Comparison of ENCODE assay signal across 17 cellular contexts in the genomic region with DNA sequence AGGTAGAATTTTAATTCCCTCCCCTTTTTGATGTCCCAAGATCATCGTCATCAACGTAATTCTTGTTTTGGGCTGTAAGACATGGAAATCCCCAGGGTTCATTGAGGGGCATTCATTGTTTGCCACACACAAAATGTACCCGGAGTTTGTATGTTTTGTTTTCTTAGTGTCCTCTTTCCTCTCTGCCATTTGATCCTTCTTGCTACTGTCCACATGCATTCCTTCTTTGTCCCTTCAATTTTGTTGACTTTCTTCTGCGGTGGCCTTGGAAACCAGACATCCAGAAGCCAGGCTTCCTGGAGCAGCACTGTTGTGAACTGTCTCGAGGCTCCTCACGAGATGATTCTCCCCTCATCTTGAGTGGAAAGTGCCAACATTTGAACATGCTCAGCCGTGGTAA. TPM values are rescaled to one million over a fixed set of nuclear protein-coding genes. Genes with fewer than 3 reads are reported as not detected.
"Had no signal": no experiment of that assay in that cellular context is flagged by ENCODE, and none has a peak within 500 bp of the region (broad histone marks: within the 10 kb centered on the region; RNA-seq: fewer than 3 reads in every experiment).

No MANE protein-coding gene starts in this region.

- H3K27me3 Mint-ChIP-seq: activated CD4-positive, alpha-beta memory T cell treated with anti-CD3 and anti-CD28 coated beads for 36 hours; activated T-cell treated with anti-CD3 and anti-CD28 coated beads, Interleukin-2, amount 50 U/mL, for 24 hours; progenitor cell of endocrine pancreas; stimulated activated naive CD8-positive, alpha-beta T cell treated with anti-CD3 and anti-CD28 coated beads, Interleukin-15, Interleukin-2, amounts not matched to agents 100 ng/mL and 50 ng/mL, for 24 hours had no signal

- H3K36me3 ChIP-seq: neutrophil, suprapubic skin, upper lobe of right lung had no signal

- H3K4me3 ChIP-seq: heart left ventricle, right atrium auricular region, smooth muscle cell, suprapubic skin, upper lobe of right lung had no signal

- DNase-seq: activated CD4-positive, alpha-beta memory T cell treated with anti-CD3 and anti-CD28 coated beads for 36 hours; activated naive CD4-positive, alpha-beta T cell treated with anti-CD3 and anti-CD28 coated beads, Interleukin-2, amount 10 ng/mL, durations not matched to agents 7 days and 5 days; activated T-cell treated with anti-CD3 and anti-CD28 coated beads, Interleukin-2, amount 50 U/mL, for 24 hours; effector CD8-positive, alpha-beta T cell; heart left ventricle; immature natural killer cell; SHP77 treated with DMSO at 0.1 percent for 48 hours; stimulated activated CD4-positive, alpha-beta T cell treated with anti-CD3 and anti-CD28 coated beads, Interleukin-4, amount 100 ng/mL, for 4 hours; stimulated activated CD8-positive, alpha-beta memory T cell treated with anti-CD3 and anti-CD28 coated beads, Interleukin-4, amount 100 ng/mL, for 48 hours; T-helper 2 cell; upper lobe of right lung had no signal

- H3K27ac ChIP-seq: heart left ventricle, neutrophil, right atrium auricular region, suprapubic skin, upper lobe of right lung had no signal

- H3K9me3 Mint-ChIP-seq: activated CD4-positive, alpha-beta memory T cell treated with anti-CD3 and anti-CD28 coated beads for 36 hours; activated naive CD4-positive, alpha-beta T cell treated with anti-CD3 and anti-CD28 coated beads, Interleukin-2, amount 10 ng/mL, durations not matched to agents 7 days and 5 days; activated T-cell treated with anti-CD3 and anti-CD28 coated beads, Interleukin-2, amount 50 U/mL, for 24 hours; immature natural killer cell; stimulated activated naive CD8-positive, alpha-beta T cell treated with anti-CD3 and anti-CD28 coated beads, Interleukin-15, Interleukin-2, amounts not matched to agents 100 ng/mL and 50 ng/mL, for 24 hours had no signal

- H3K27me3 ChIP-seq: heart left ventricle, neutrophil, right atrium auricular region, suprapubic skin, upper lobe of right lung had no signal

- H3K9me3 ChIP-seq: heart left ventricle, neutrophil, right atrium auricular region, suprapubic skin, upper lobe of right lung had no signal

- H3K4me3 Mint-ChIP-seq: activated CD4-positive, alpha-beta memory T cell treated with anti-CD3 and anti-CD28 coated beads for 36 hours; activated naive CD4-positive, alpha-beta T cell treated with anti-CD3 and anti-CD28 coated beads, Interleukin-2, amount 10 ng/mL, durations not matched to agents 7 days and 5 days; activated T-cell treated with anti-CD3 and anti-CD28 coated beads, Interleukin-2, amount 50 U/mL, for 24 hours; immature natural killer cell; stimulated activated naive CD8-positive, alpha-beta T cell treated with anti-CD3 and anti-CD28 coated beads, Interleukin-15, Interleukin-2, amounts not matched to agents 100 ng/mL and 50 ng/mL, for 24 hours had no signal

- H3K27ac Mint-ChIP-seq: activated CD4-positive, alpha-beta memory T cell treated with anti-CD3 and anti-CD28 coated beads for 36 hours; activated naive CD4-positive, alpha-beta T cell treated with anti-CD3 and anti-CD28 coated beads, Interleukin-2, amount 10 ng/mL, durations not matched to agents 7 days and 5 days; activated T-cell treated with anti-CD3 and anti-CD28 coated beads, Interleukin-2, amount 50 U/mL, for 24 hours; immature natural killer cell; stimulated activated naive CD8-positive, alpha-beta T cell treated with anti-CD3 and anti-CD28 coated beads, Interleukin-15, Interleukin-2, amounts not matched to agents 100 ng/mL and 50 ng/mL, for 24 hours had no signal

- H3K36me3 Mint-ChIP-seq: activated CD4-positive, alpha-beta memory T cell treated with anti-CD3 and anti-CD28 coated beads for 36 hours; activated naive CD4-positive, alpha-beta T cell treated with anti-CD3 and anti-CD28 coated beads, Interleukin-2, amount 10 ng/mL, durations not matched to agents 7 days and 5 days; immature natural killer cell had no signal

- ATAC-seq: heart left ventricle, upper lobe of right lung had no signal

- H3K4me1 ChIP-seq: upper lobe of right lung had no signal

RNA-seq across cellular contexts. Expression of a gene that starts 37.4 kb away (rescaled TPM):
- total RNA-seq: activated CD4-positive, alpha-beta memory T cell treated with anti-CD3 and anti-CD28 coated beads for 36 hours had no signal
- polyA plus RNA-seq: immature natural killer cell had no signal
